8 cellular contexts compared by ENCODE assay signal in genomic region chrX:43655961-43656494, GRCh38. TPM values are rescaled to one million over a fixed set of nuclear protein-coding genes. Genes with fewer than 3 reads are reported as not detected.
A peak's percentile ranks its signal among the peaks of the same experiment; 100 is the strongest.
DNase-seq lines count a peak whose midpoint lies in the region; ATAC-seq, FAIRE-seq and TF ChIP-seq lines count a peak whose summit lies in the region.

TSS of gene MAOA (plus strand) at chrX:43656299. CDS start at chrX:43656342, 43 bp downstream.

- no peaks in the 10 kb centered on the region for H3K9me3 Mint-ChIP-seq in T-helper 1 cell treated with Interleukin-12 subunit alpha and Interleukin-12 subunit beta and Interleukin-4 antibody, amounts not matched to agents 30 μg/mL and 1 μg/mL, for 36 hours

- no peak for TF ChIP-seq CTCF in HFF-Myc (IDR thresholded peaks at IDR 0.05; ENCODE audit: low read depth, low read length, missing control alignments)
- no peak for TF ChIP-seq CTCF in bronchial epithelial cell (IDR thresholded peaks at IDR 0.05; ENCODE audit: insufficient read depth, low read length, severe bottlenecking)

- H3K27me3 Mint-ChIP-seq in T-helper 1 cell treated with Interleukin-12 subunit alpha and Interleukin-12 subunit beta and Interleukin-4 antibody, amounts not matched to agents 30 μg/mL and 1 μg/mL, for 36 hours (ENCODE audit: low read depth), result peaks cover 22% of the 10 kb centered on the region

- H3K4me1 Mint-ChIP-seq in T-helper 1 cell treated with Interleukin-12 subunit alpha and Interleukin-12 subunit beta and Interleukin-4 antibody, amounts not matched to agents 30 μg/mL and 1 μg/mL, for 36 hours (ENCODE audit: low read depth), result peaks cover 3% of the 10 kb centered on the region

- H3K4me3 ChIP-seq in HFF-Myc (replicated peaks; ENCODE audit: low read depth, low read length) (peak within 1 kb of the TSS; percentile 36), bronchial epithelial cell (ENCODE audit: low read depth, low read length) (peak within 1 kb of the TSS; percentile 78)

- no peaks in the 10 kb centered on the region for H3K36me3 ChIP-seq in bronchial epithelial cell (ENCODE audit: control insufficient read depth, insufficient read depth, low read length)

- ATAC-seq in sciatic nerve (peak; percentile 77), HG03565 (IDR thresholded peaks at IDR 0.05; ENCODE audit: unreplicated experiment) (no peak), HG03571 (IDR thresholded peaks at IDR 0.05; ENCODE audit: unreplicated experiment) (no peak)

- no peak within 1 kb of the TSS for H3K27ac Mint-ChIP-seq in T-helper 1 cell treated with Interleukin-12 subunit alpha and Interleukin-12 subunit beta and Interleukin-4 antibody, amounts not matched to agents 30 μg/mL and 1 μg/mL, for 36 hours

- H3K36me3 Mint-ChIP-seq in T-helper 1 cell treated with Interleukin-12 subunit alpha and Interleukin-12 subunit beta and Interleukin-4 antibody, amounts not matched to agents 30 μg/mL and 1 μg/mL, for 36 hours (ENCODE audit: low read depth), result no peaks in the 10 kb centered on the region

- DNase-seq in HFF-Myc (ENCODE audit: extremely low read depth, low read depth), result no peak
- peak; percentile 50 for DNase-seq in bronchial epithelial cell (ENCODE audit: low read depth)
- peak; percentile 13 for DNase-seq in iPS-NIHi11 (ENCODE audit: low spot score)
- DNase-seq in sciatic nerve (ENCODE audit: low spot score), result peak; percentile 80
- no peak for DNase-seq in NCI-H2171 (lab: John Stamatoyannopoulos, UW)

- intact Hi-C loops in sciatic nerve (cut with DNase I), result no loop called here

- no peak for FAIRE-seq in bronchial epithelial cell (lab: Jason Lieb, UNC)

- no peaks in the 10 kb centered on the region for H3K27me3 ChIP-seq in bronchial epithelial cell (ENCODE audit: control insufficient read depth, insufficient read depth, low read length)

- H3K4me3 Mint-ChIP-seq in T-helper 1 cell treated with Interleukin-12 subunit alpha and Interleukin-12 subunit beta and Interleukin-4 antibody, amounts not matched to agents 30 μg/mL and 1 μg/mL, for 36 hours, result peak within 1 kb of the TSS; percentile 73

RNA-seq across cellular contexts. Expression of gene MAOA, which starts in this region (rescaled TPM):
- total RNA-seq in bronchial epithelial cell, result 126 and 137 TPM in 2 replicates
- total RNA-seq in sciatic nerve, result 12.8 TPM

Comparison
In these comparisons a context has a peak if more than half of its experiments do, and no peak if none do; other contexts are left out.
1. DNase-seq: peak in bronchial epithelial cell (single experiment), iPS-NIHi11 (single experiment) and sciatic nerve (single experiment); none in HFF-Myc (single experiment) and NCI-H2171 (single experiment).